ENCODE assay signal across 9 cellular contexts in genomic region chr9:128181480-128181879, GRCh38. TPM values are rescaled to one million over a fixed set of nuclear protein-coding genes. Genes with fewer than 3 reads are reported as not detected.
DNase-seq lines count a peak whose midpoint lies in the region; TF ChIP-seq lines count a peak whose summit lies in the region.
"Not testable (repeated sequence)": the region's sequence is repeated elsewhere in the genome, so short reads cannot be mapped to it uniquely, and the experiment has no call there.
"Had no signal": no experiment of that assay in that cellular context is flagged by ENCODE, and none has a peak within 500 bp of the region (broad histone marks: within the 10 kb centered on the region; RNA-seq: fewer than 3 reads in every experiment).

No MANE protein-coding gene starts in this region.

- POLR2A ChIA-PET in MCF 10A (lab: Yijun Ruan, JAX): interaction anchor here (0.6 kb wide), 1 partner anchor 69 kb away, joined by 3 read pairs; no protein-coding TSS in a partner anchor

- not testable (repeated sequence) for DNase-seq in AG09319 (ENCODE audit: extremely low read depth, low read depth); hepatocyte (ENCODE audit: low spot score); smooth muscle cell (lab: John Stamatoyannopoulos, UW; ENCODE audit: unreplicated experiment)
- peak; percentile 44 for DNase-seq in HFFc6
- peak; percentile 29 for DNase-seq in RPMI7951 (ENCODE audit: low read depth)
- peak; percentile 20 for DNase-seq in MCF 10A (ENCODE audit: unreplicated experiment)
- peak; percentile 45 for DNase-seq in fibroblast of lung (ENCODE audit: low read depth in 2 of 2)
- DNase-seq in myocyte (ENCODE audit: low read depth): peak; percentile 34

- H3K27ac Mint-ChIP-seq in HFFc6; MCF 10A (ENCODE audit: low read depth, unreplicated experiment): not testable (repeated sequence)

- H3K27ac ChIP-seq in fibroblast of lung (ENCODE audit: insufficient read depth, low read length); hepatocyte; smooth muscle cell (ENCODE audit: low read depth): not testable (repeated sequence)

- BruUV-seq in MCF 10A (replicated peaks; lab: Mats Ljungman, UMichigan): not testable (repeated sequence)

- H3K9me3 ChIP-seq in fibroblast of lung (ENCODE audit: control insufficient read depth, insufficient read depth, low read depth, low read length); hepatocyte (ENCODE audit: low read depth); smooth muscle cell (replicated peaks; ENCODE audit: low read depth): not testable (repeated sequence)

- H3K4me1 Mint-ChIP-seq in HFFc6 (ENCODE audit: low read depth); MCF 10A (ENCODE audit: insufficient read depth, unreplicated experiment): not testable (repeated sequence)

- not testable (repeated sequence) for H3K4me1 ChIP-seq in fibroblast of lung (ENCODE audit: control insufficient read depth, extremely low read depth, insufficient read depth, low read length); hepatocyte (ENCODE audit: insufficient read depth); smooth muscle cell (ENCODE audit: low read depth)

- not testable (repeated sequence) for H3K27me3 ChIP-seq in fibroblast of lung (ENCODE audit: control insufficient read depth, insufficient read depth, low read length); hepatocyte; smooth muscle cell (ENCODE audit: low read depth)

- H3K4me3 Mint-ChIP-seq in HFFc6; MCF 10A (ENCODE audit: unreplicated experiment): not testable (repeated sequence)

- H3K4me2 ChIP-seq in fibroblast of lung (ENCODE audit: extremely low read depth, insufficient read depth, low read length); hepatocyte; smooth muscle cell: not testable (repeated sequence)

- not testable (repeated sequence) for H3K27me3 Mint-ChIP-seq in HFFc6 (ENCODE audit: insufficient read depth); MCF 10A (ENCODE audit: insufficient read depth, unreplicated experiment)

- not testable (repeated sequence) for H3K4me3 ChIP-seq in fibroblast of lung (replicated peaks in 1 of 4; ENCODE audit: control extremely low read depth in 1 of 4, insufficient read depth in 1 of 4, low read depth in 3 of 4, low read length in 4 of 4); hepatocyte; smooth muscle cell

- H3F3A ChIP-seq in smooth muscle cell (ENCODE audit: low read depth): not testable (repeated sequence)

- H3K9ac ChIP-seq in fibroblast of lung (ENCODE audit: insufficient read depth, low read length); smooth muscle cell (ENCODE audit: low read depth): not testable (repeated sequence)

- 56% methylated on average over 9 of the region's 12 CpGs for WGBS in hepatocyte (ENCODE audit: low lambda C conversion rate, missing lambda C conversion rate)
- WGBS in smooth muscle cell (ENCODE audit: low lambda C conversion rate): 24% methylated on average over 12 of the region's 12 CpGs

- TF ChIP-seq CTCF in AG09319 (IDR thresholded peaks at IDR 0.05; ENCODE audit: low read depth, low read length) (peak; percentile 45), HFFc6 (IDR thresholded peaks at IDR 0.05) (peak; percentile 69), MCF 10A (IDR thresholded peaks at IDR 0.05; ENCODE audit: unreplicated experiment) (peak; percentile 38), fibroblast of lung (conservative IDR thresholded peaks at IDR 0.05 in 1 of 2, IDR thresholded peaks at IDR 0.05 in 1 of 2; ENCODE audit: low read depth in 1 of 2, low read length in 2 of 2) (peak; percentile 35 to 48), hepatocyte (IDR thresholded peaks at IDR 0.05; ENCODE audit: poor library complexity) (peak; percentile 40), smooth muscle cell (IDR thresholded peaks at IDR 0.05; ENCODE audit: borderline replicate concordance, insufficient read depth, poor library complexity, severe bottlenecking) (peak; percentile 51)

- H3K79me2 ChIP-seq in fibroblast of lung (ENCODE audit: control insufficient read depth, insufficient read depth, low read length); hepatocyte; smooth muscle cell (ENCODE audit: low read depth): not testable (repeated sequence)

- H3K36me3 ChIP-seq in fibroblast of lung (ENCODE audit: control insufficient read depth, insufficient read depth, low read length) (peaks cover 32% of the 10 kb centered on the region), smooth muscle cell (ENCODE audit: low read depth) (peaks cover 10% of the 10 kb centered on the region)
- H3K36me3 ChIP-seq in hepatocyte (replicated peaks; ENCODE audit: insufficient read depth, low read depth): not testable (repeated sequence)

- H4K20me1 ChIP-seq in fibroblast of lung (ENCODE audit: control insufficient read depth, extremely low read depth, insufficient read depth, low read length); hepatocyte (ENCODE audit: insufficient read depth, poor library complexity, severe bottlenecking); smooth muscle cell (ENCODE audit: low read depth): not testable (repeated sequence)

- peaks cover 32% of the 10 kb centered on the region for H3K36me3 Mint-ChIP-seq in HFFc6 (ENCODE audit: low read depth)
- peaks cover 54% of the 10 kb centered on the region for H3K36me3 Mint-ChIP-seq in MCF 10A (ENCODE audit: insufficient read depth, unreplicated experiment)

- not testable (repeated sequence) for H2AFZ ChIP-seq in fibroblast of lung (ENCODE audit: low read length); hepatocyte; smooth muscle cell (ENCODE audit: low read depth)

- intact Hi-C loops in MCF 10A (cut with micrococcal nuclease): not testable (repeated sequence)

- CTCF ChIA-PET in MCF 10A (lab: Yijun Ruan, JAX): not testable (repeated sequence)

- H3K9me2 ChIP-seq in hepatocyte (replicated peaks; ENCODE audit: insufficient read depth): not testable (repeated sequence)

- not testable (repeated sequence) for H3K9me3 Mint-ChIP-seq in HFFc6; MCF 10A (ENCODE audit: unreplicated experiment)

RNA-seq across cellular contexts. Expression of gene CIZ1, which starts 9.9 kb away (rescaled TPM):
- 100 to 1,000 TPM; 119 to 168 (median 148) TPM for total RNA-seq in HFFc6 (2021; fragmentation: NEBNext Ultra II Directional; extraction: Animal tissue kit (Norgen Biotek cat#: 25700))
- 28.3 and 37.0 TPM in 2 replicates for total RNA-seq in RPMI7951 (2014; rRNA removed; shearing (Covaris generic))
- total RNA-seq in MCF 10A (2022) (133 and 151 TPM in 2 replicates), fibroblast of lung (21.3 and 27.2 TPM in 2 replicates), hepatocyte (31.0 and 31.1 TPM in 2 replicates), myocyte (47.4 and 58.5 TPM in 2 replicates), smooth muscle cell (23.5 and 24.2 TPM in 2 replicates)
- polyA plus RNA-seq in fibroblast of lung (26.1 and 48.4 TPM in 2 replicates), hepatocyte (85.6 and 91.0 TPM in 2 replicates), smooth muscle cell (81.1 and 84.0 TPM in 2 replicates)
- 71.3 and 119 TPM in 2 replicates for polyA plus RNA-seq in fibroblast of lung (2012)
- 169 and 276 TPM in 2 replicates for polyA minus RNA-seq in fibroblast of lung (ENCODE audit: low replicate concordance)
- 87.9 TPM for polyA plus RNA-seq in myocyte (2012)

RNA-seq across cellular contexts. Expression of gene BBLN, which starts 21.4 kb away (rescaled TPM):
- total RNA-seq in HFFc6 (2021; fragmentation: NEBNext Ultra II Directional; extraction: Animal tissue kit (Norgen Biotek cat#: 25700)): 10 to 100 TPM; 45.7 to 63.2 (median 50.5) TPM
- 97.3 and 128 TPM in 2 replicates for total RNA-seq in RPMI7951 (2014; rRNA removed; shearing (Covaris generic))
- 68.6 and 70.4 TPM in 2 replicates for total RNA-seq in MCF 10A (2022)
- total RNA-seq in fibroblast of lung: 22.1 and 29.4 TPM in 2 replicates
- polyA plus RNA-seq in fibroblast of lung: 23.8 TPM in 2 replicates
- 46.5 and 66.7 TPM in 2 replicates for polyA plus RNA-seq in fibroblast of lung (2012)
- 9.5 and 10.2 TPM in 2 replicates for polyA minus RNA-seq in fibroblast of lung (ENCODE audit: low replicate concordance)
- 88.1 and 102 TPM in 2 replicates for total RNA-seq in hepatocyte
- 86.6 and 92.6 TPM in 2 replicates for polyA plus RNA-seq in hepatocyte
- 286 and 586 TPM in 2 replicates for total RNA-seq in myocyte
- polyA plus RNA-seq in myocyte (2012): 116 TPM
- 209 and 229 TPM in 2 replicates for total RNA-seq in smooth muscle cell
- 119 and 133 TPM in 2 replicates for polyA plus RNA-seq in smooth muscle cell

RNA-seq across cellular contexts. Expression of gene DNM1, which starts 21.7 kb away (rescaled TPM):
- total RNA-seq in HFFc6 (2021; fragmentation: NEBNext Ultra II Directional; extraction: Animal tissue kit (Norgen Biotek cat#: 25700)): 10 to 100 TPM; 17.4 to 38.2 (median 32.7) TPM
- total RNA-seq in RPMI7951 (2014; rRNA removed; shearing (Covaris generic)): 16.1 and 17.4 TPM in 2 replicates
- 0.98 and 2.0 TPM in 2 replicates for total RNA-seq in MCF 10A (2022)
- total RNA-seq in fibroblast of lung: 11.8 and 30.4 TPM in 2 replicates
- 3.7 and 11.6 TPM in 2 replicates for polyA plus RNA-seq in fibroblast of lung
- 7.7 and 22.6 TPM in 2 replicates for polyA plus RNA-seq in fibroblast of lung (2012)
- 14.2 and 47.3 TPM in 2 replicates for polyA minus RNA-seq in fibroblast of lung (ENCODE audit: low replicate concordance)
- total RNA-seq in hepatocyte: 13.4 and 14.4 TPM in 2 replicates
- polyA plus RNA-seq in hepatocyte: 37.2 and 40.6 TPM in 2 replicates
- total RNA-seq in myocyte: 0.10 TPM in 1 of 2 replicates, not detected in the other
- polyA plus RNA-seq in myocyte (2012): 0.79 TPM
- total RNA-seq in smooth muscle cell: 25.3 and 29.7 TPM in 2 replicates
- 48.9 and 50.7 TPM in 2 replicates for polyA plus RNA-seq in smooth muscle cell

RNA-seq across cellular contexts. Expression of gene LCN2, which starts 32.2 kb away (rescaled TPM):
- not detected for total RNA-seq in HFFc6 (2021; fragmentation: NEBNext Ultra II Directional; extraction: Animal tissue kit (Norgen Biotek cat#: 25700))
- not detected in 2 replicates for total RNA-seq in RPMI7951 (2014; rRNA removed; shearing (Covaris generic))
- total RNA-seq in MCF 10A (2022) (7.7 and 41.6 TPM in 2 replicates), fibroblast of lung (not detected in 2 replicates), hepatocyte (5.3 and 14.3 TPM in 2 replicates), myocyte (not detected in 2 replicates), smooth muscle cell (not detected in 2 replicates)
- polyA plus RNA-seq in fibroblast of lung (not detected in 2 replicates), hepatocyte (5.6 and 12.8 TPM in 2 replicates), smooth muscle cell (0.38 TPM in 1 of 2 replicates, not detected in the other)
- polyA plus RNA-seq in fibroblast of lung (2012): not detected in 2 replicates
- not detected in 2 replicates for polyA minus RNA-seq in fibroblast of lung (ENCODE audit: low replicate concordance)
- polyA plus RNA-seq in myocyte (2012): not detected
- total RNA-seq: M059J had no signal

RNA-seq across cellular contexts. Expression of gene PTGES2, which starts 54.0 kb away (rescaled TPM):
- 10 to 100 TPM; 68.5 to 82.8 (median 70.6) TPM for total RNA-seq in HFFc6 (2021; fragmentation: NEBNext Ultra II Directional; extraction: Animal tissue kit (Norgen Biotek cat#: 25700))
- total RNA-seq in RPMI7951 (2014; rRNA removed; shearing (Covaris generic)): 28.5 and 37.2 TPM in 2 replicates
- 114 and 130 TPM in 2 replicates for total RNA-seq in MCF 10A (2022)
- total RNA-seq in fibroblast of lung: 57.3 and 57.6 TPM in 2 replicates
- polyA plus RNA-seq in fibroblast of lung: 44.8 and 60.7 TPM in 2 replicates
- polyA plus RNA-seq in fibroblast of lung (2012): 47.2 and 75.5 TPM in 2 replicates
- polyA minus RNA-seq in fibroblast of lung (ENCODE audit: low replicate concordance): 38.8 and 98.7 TPM in 2 replicates
- total RNA-seq in hepatocyte: 29.4 and 36.5 TPM in 2 replicates
- polyA plus RNA-seq in hepatocyte: 68.1 and 81.7 TPM in 2 replicates
- total RNA-seq in myocyte: 65.9 and 68.6 TPM in 2 replicates
- polyA plus RNA-seq in myocyte (2012): 60.2 TPM
- 20.7 and 31.5 TPM in 2 replicates for total RNA-seq in smooth muscle cell
- polyA plus RNA-seq in smooth muscle cell: 78.6 and 102 TPM in 2 replicates
